ENCODE assay signal across 8 cellular contexts in the genomic region with DNA sequence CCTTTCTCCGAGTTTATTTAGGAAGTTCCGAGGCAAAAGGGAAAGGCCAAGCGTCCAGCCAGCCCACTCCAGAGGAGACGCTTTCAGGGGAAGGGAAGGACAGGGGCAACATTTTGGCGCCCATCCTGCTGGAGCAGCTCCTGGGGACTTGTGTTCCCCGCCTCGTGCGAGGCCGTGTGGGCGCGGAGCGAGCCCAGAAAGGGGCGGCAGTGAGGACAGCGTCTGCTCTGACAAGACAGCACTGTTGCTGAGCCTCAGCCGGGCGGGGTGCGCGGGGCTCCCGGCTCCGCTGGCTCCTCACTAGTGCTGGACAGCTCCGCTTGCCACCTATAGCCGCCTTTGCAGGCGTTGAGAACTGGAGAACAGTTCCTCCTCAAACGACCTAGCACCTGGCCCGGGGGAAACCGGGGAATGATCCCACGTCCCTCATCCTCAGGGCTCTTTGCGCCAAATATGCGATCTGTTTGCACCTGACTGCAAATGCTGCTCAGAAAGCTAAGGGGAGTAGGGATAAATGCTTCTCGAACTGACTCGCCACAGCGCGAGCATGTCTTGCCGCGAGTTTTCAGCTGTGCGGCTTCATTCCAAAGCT. TPM values are rescaled to one million over a fixed set of nuclear protein-coding genes. Genes with fewer than 3 reads are reported as not detected.
A peak's percentile ranks its signal among the peaks of the same experiment; 100 is the strongest.
DNase-seq lines count a peak whose midpoint lies in the region; ATAC-seq and TF ChIP-seq lines count a peak whose summit lies in the region.

No MANE protein-coding gene starts in this region.

- H3K27me3 ChIP-seq in BJ (ENCODE audit: control insufficient read depth, insufficient read depth, low read length), result peaks cover 6% of the 10 kb centered on the region

- DNase-seq in BJ (ENCODE audit: low read depth) (no peak), HK-2 (ENCODE audit: unreplicated experiment) (peak; percentile 76), fibroblast of villous mesenchyme (ENCODE audit: low read depth) (peak; percentile 73), T-helper 1 cell (no peak), NCI-H128 (lab: John Stamatoyannopoulos, UW; ENCODE audit: unreplicated experiment) (no peak)
- peak; percentile 24 for DNase-seq in activated CD8-positive, alpha-beta T cell treated with anti-CD3 and anti-CD28 coated beads, Interleukin-2, amount 10 ng/mL, durations not matched to agents 7 days and 5 days

- CTCF ChIA-PET in BJ (lab: Yijun Ruan, JAX), result interaction anchor here (0.7 to 1.4 kb wide), 5 partner anchors 19 to 302 kb away, joined by 3 to 6 read pairs (median 4); no protein-coding TSS in a partner anchor
- CTCF ChIA-PET in activated CD8-positive, alpha-beta T cell treated with anti-CD3 and anti-CD28 coated beads, Interleukin-2, amount 10 ng/mL, durations not matched to agents 7 days and 5 days (lab: Charles Lee), result no interaction called here

- H3K4me1 Mint-ChIP-seq in activated CD8-positive, alpha-beta T cell treated with anti-CD3 and anti-CD28 coated beads, Interleukin-2, amount 10 ng/mL, durations not matched to agents 7 days and 5 days (ENCODE audit: low read depth), result peaks cover 3% of the 10 kb centered on the region
- peaks cover 25% of the 10 kb centered on the region for H3K4me1 Mint-ChIP-seq in nephron

- ATAC-seq in activated CD8-positive, alpha-beta T cell treated with anti-CD3 and anti-CD28 coated beads, Interleukin-2, amount 10 ng/mL, durations not matched to agents 7 days and 5 days, result no peak
- ATAC-seq in GM18861 (IDR thresholded peaks at IDR 0.05; ENCODE audit: unreplicated experiment), result no peak

- peaks cover 33% of the 10 kb centered on the region for H3K27me3 Mint-ChIP-seq in activated CD8-positive, alpha-beta T cell treated with anti-CD3 and anti-CD28 coated beads, Interleukin-2, amount 10 ng/mL, durations not matched to agents 7 days and 5 days (ENCODE audit: low read depth)
- H3K27me3 Mint-ChIP-seq in nephron (ENCODE audit: low read depth), result peaks cover 54% of the 10 kb centered on the region

- POLR2A ChIA-PET in BJ (lab: Charles Lee), result no interaction called here
- POLR2A ChIA-PET in activated CD8-positive, alpha-beta T cell treated with anti-CD3 and anti-CD28 coated beads, Interleukin-2, amount 10 ng/mL, durations not matched to agents 7 days and 5 days (lab: Charles Lee), result no interaction called here

- no peaks in the 10 kb centered on the region for H3K36me3 Mint-ChIP-seq in activated CD8-positive, alpha-beta T cell treated with anti-CD3 and anti-CD28 coated beads, Interleukin-2, amount 10 ng/mL, durations not matched to agents 7 days and 5 days (ENCODE audit: low read depth)
- no peaks in the 10 kb centered on the region for H3K36me3 Mint-ChIP-seq in nephron (ENCODE audit: low read depth)

- no peak overlapping the region for H3K27ac Mint-ChIP-seq in activated CD8-positive, alpha-beta T cell treated with anti-CD3 and anti-CD28 coated beads, Interleukin-2, amount 10 ng/mL, durations not matched to agents 7 days and 5 days
- H3K27ac Mint-ChIP-seq in nephron, result peak overlapping the region in 1 of 3 experiments; percentile 74

- no peaks in the 10 kb centered on the region for H3K36me3 ChIP-seq in BJ (ENCODE audit: control insufficient read depth, insufficient read depth, low read length)

- TF ChIP-seq CTCF in BJ (IDR thresholded peaks at IDR 0.05; ENCODE audit: insufficient read depth, low read depth, low read length) (no peak), fibroblast of villous mesenchyme (IDR thresholded peaks at IDR 0.05; ENCODE audit: insufficient read depth, low read depth, low read length) (no peak), nephron (IDR thresholded peaks at IDR 0.05; ENCODE audit: unreplicated experiment in 3 of 3) (no peak)

- no peak overlapping the region for H3K4me3 Mint-ChIP-seq in activated CD8-positive, alpha-beta T cell treated with anti-CD3 and anti-CD28 coated beads, Interleukin-2, amount 10 ng/mL, durations not matched to agents 7 days and 5 days
- peak overlapping the region; percentile 87 to 96 (median 95) for H3K4me3 Mint-ChIP-seq in nephron

- H3K9me3 Mint-ChIP-seq in activated CD8-positive, alpha-beta T cell treated with anti-CD3 and anti-CD28 coated beads, Interleukin-2, amount 10 ng/mL, durations not matched to agents 7 days and 5 days (ENCODE audit: insufficient read depth), result no peaks in the 10 kb centered on the region
- no peaks in the 10 kb centered on the region for H3K9me3 Mint-ChIP-seq in nephron

- H3K4me3 ChIP-seq in BJ (ENCODE audit: low read depth, low read length), result peak overlapping the region; percentile 46
- peak overlapping the region; percentile 40 for H3K4me3 ChIP-seq in fibroblast of villous mesenchyme (ENCODE audit: low read depth, low read length)

RNA-seq across cellular contexts. Expression of a gene that starts 0.7 kb away (rescaled TPM):
- polyA plus RNA-seq in BJ (2011; rRNA removed), result 0.53 and 1.2 TPM in 2 replicates
- polyA minus RNA-seq in BJ (2011; rRNA and poly(A)+ RNA removed), result 3.4 and 3.7 TPM in 2 replicates
- total RNA-seq in activated CD8-positive, alpha-beta T cell treated with anti-CD3 and anti-CD28 coated beads, Interleukin-2, amount 10 ng/mL, durations not matched to agents 7 days and 5 days, result not detected
- 0.43 and 0.64 TPM in 2 replicates for total RNA-seq in fibroblast of villous mesenchyme

Comparison
In these comparisons a context has a peak if more than half of its experiments do, and no peak if none do; other contexts are left out.
1. DNase-seq: peak in HK-2 (single experiment), activated CD8-positive, alpha-beta T cell treated with anti-CD3 and anti-CD28 coated beads, Interleukin-2, amount 10 ng/mL, durations not matched to agents 7 days and 5 days (single experiment) and fibroblast of villous mesenchyme (single experiment); none in BJ (single experiment), T-helper 1 cell (0 of 5) and NCI-H128 (single experiment).